Comparison of ENCODE assay signal across 19 cellular contexts in genomic region chr1:239725933-239726332, GRCh38.
"Had no signal": no experiment of that assay in that cellular context is flagged by ENCODE, and none has a peak within 500 bp of the region (broad histone marks: within the 10 kb centered on the region; RNA-seq: fewer than 3 reads in every experiment).

No MANE protein-coding gene starts in this region.

- H3K9me3 Mint-ChIP-seq: T-cell had no signal

- H3K4me1 Mint-ChIP-seq: IgD-negative memory B cell had no signal

- H3K36me3 Mint-ChIP-seq: IgD-negative memory B cell had no signal

- DNase-seq: Kasumi-1, MV-4-11, NCI-H1092, NCI-H1105 treated with DMSO at 0.1 percent for 48 hours, NCI-H1417 treated with DMSO at 0.1 percent for 48 hours, NCI-H1694 treated with DMSO at 0.1 percent for 48 hours, NCI-H1930, NCI-H2107, NCI-H226, NCI-H446 treated with DMSO at 0.1 percent for 48 hours, NCI-H510A treated with DMSO at 0.1 percent for 48 hours, NCI-H526, NCI-H82, Right ventricle myocardium superior, RPMI8226, SIG-M5, T-cell had no signal

- H3K4me3 Mint-ChIP-seq: IgD-negative memory B cell, T-cell had no signal

- H3K27ac Mint-ChIP-seq: IgD-negative memory B cell, T-cell had no signal

- ATAC-seq: K562, T-cell had no signal

- H3K27me3 Mint-ChIP-seq: IgD-negative memory B cell, T-cell had no signal
